ENCODE assay signal across 10 cellular contexts in the genomic region with DNA sequence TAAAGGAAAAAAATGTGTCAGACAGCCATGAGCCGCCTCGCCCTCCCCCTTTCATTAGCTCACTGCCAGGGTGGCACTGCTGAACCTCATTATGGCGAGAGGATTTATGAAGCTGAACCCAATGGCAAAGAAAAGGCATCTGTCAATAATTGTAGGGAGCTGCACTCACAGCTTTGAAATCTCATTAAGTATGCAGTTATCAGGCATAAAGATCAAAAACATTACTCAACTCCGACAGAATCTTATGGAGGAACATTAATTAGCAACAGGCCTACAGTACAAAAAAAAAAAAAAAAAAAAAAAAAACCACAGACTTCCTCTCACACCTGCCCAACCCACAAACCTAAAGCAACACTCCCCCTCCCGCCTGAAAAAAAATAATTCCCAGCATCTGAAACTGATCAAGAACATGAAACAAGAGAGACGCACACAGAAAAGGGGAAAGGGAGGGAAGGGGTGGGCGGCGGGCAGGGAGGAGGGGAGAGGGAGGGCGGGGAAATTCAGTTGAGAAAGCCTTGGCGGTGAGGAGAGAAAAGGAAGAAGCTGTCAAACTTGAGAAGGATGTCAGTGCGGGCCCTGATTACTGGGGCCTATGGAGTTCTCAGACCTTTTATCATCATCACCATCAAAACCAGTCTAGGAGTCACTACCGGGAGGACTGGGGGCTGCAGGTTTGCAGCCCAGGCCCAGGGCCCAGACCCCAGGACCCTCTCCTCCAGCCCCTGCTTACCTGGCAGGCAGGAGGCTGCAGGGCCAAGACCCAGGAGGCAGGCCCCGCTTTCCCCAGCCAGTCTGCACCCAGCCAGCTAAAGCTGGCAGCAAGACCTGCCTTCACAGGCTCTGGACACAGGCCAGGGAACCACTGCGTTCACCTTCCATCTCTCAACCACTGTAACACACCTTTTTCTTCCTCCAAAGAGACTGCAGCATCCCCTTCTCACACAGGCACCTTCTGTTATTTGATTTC. TPM values are rescaled to one million over a fixed set of nuclear protein-coding genes. Genes with fewer than 3 reads are reported as not detected.
DNase-seq lines count a peak whose midpoint lies in the region; ATAC-seq, FAIRE-seq and TF ChIP-seq lines count a peak whose summit lies in the region.
"Had no signal": no experiment of that assay in that cellular context is flagged by ENCODE, and none has a peak within 500 bp of the region (broad histone marks: within the 10 kb centered on the region; RNA-seq: fewer than 3 reads in every experiment).

No MANE protein-coding gene starts in this region.

- peaks cover 29% of the 10 kb centered on the region for H3K4me1 Mint-ChIP-seq in CD8-positive, alpha-beta T cell (ENCODE audit: low read depth)
- peaks cover 19% of the 10 kb centered on the region for H3K4me1 Mint-ChIP-seq in astrocyte (ENCODE audit: low read depth, unreplicated experiment)
- peaks cover 88% of the 10 kb centered on the region for H3K4me1 Mint-ChIP-seq in nephron
- peaks cover 0 to 6% of the 10 kb centered on the region in 2 donors for H3K4me1 Mint-ChIP-seq in stimulated activated naive B cell treated with anti-CD40 and anti-IgM and Interleukin-4, amounts not matched to agents 10 μg/mL and 1 μg/mL and 100 μg/mL, for 72 hours

- no peaks in the 10 kb centered on the region for H3K9me3 ChIP-seq in CD8-positive, alpha-beta T cell (ENCODE audit: low read length)
- H3K9me3 ChIP-seq in astrocyte (ENCODE audit: insufficient read depth, low read depth, low read length) (no peaks in the 10 kb centered on the region), WERI-Rb-1 (ENCODE audit: severe bottlenecking) (no peaks in the 10 kb centered on the region)
- H3K9me3 ChIP-seq: right lobe of liver had no signal

- FAIRE-seq in astrocyte (lab: Jason Lieb, UNC) = no peak

- H3K27ac ChIP-seq in CD8-positive, alpha-beta T cell (ENCODE audit: low read depth, low read length) = no peak overlapping the region
- H3K27ac ChIP-seq in astrocyte (ENCODE audit: low read depth, low read length) = no peak overlapping the region
- H3K27ac ChIP-seq in WERI-Rb-1 = no peak overlapping the region
- H3K27ac ChIP-seq: right lobe of liver had no signal

- H3K79me2 ChIP-seq in astrocyte (ENCODE audit: insufficient read depth, low read length) = peaks cover 83% of the 10 kb centered on the region

- H3K36me3 ChIP-seq in CD8-positive, alpha-beta T cell (ENCODE audit: insufficient read depth, low read length) = no peaks in the 10 kb centered on the region
- H3K36me3 ChIP-seq in astrocyte (ENCODE audit: insufficient read depth, low read length) (peaks cover 8% of the 10 kb centered on the region), WERI-Rb-1 (no peaks in the 10 kb centered on the region)
- H3K36me3 ChIP-seq: right lobe of liver had no signal

- peaks cover 24% of the 10 kb centered on the region for H3K4me1 ChIP-seq in CD8-positive, alpha-beta T cell (ENCODE audit: insufficient read depth, low read length)
- peaks cover 12% of the 10 kb centered on the region for H3K4me1 ChIP-seq in astrocyte (ENCODE audit: insufficient read depth, low read length)
- H3K4me1 ChIP-seq: right lobe of liver had no signal

- H3K4me2 ChIP-seq in astrocyte (ENCODE audit: low read length) = peak overlapping the region; percentile 39

- H3K27ac Mint-ChIP-seq in CD8-positive, alpha-beta T cell = no peak overlapping the region
- H3K27ac Mint-ChIP-seq in astrocyte (ENCODE audit: unreplicated experiment) = no peak overlapping the region
- peak overlapping the region; percentile 83 to 95 (median 95) for H3K27ac Mint-ChIP-seq in nephron
- no peak overlapping the region for H3K27ac Mint-ChIP-seq in stimulated activated naive B cell treated with anti-CD40 and anti-IgM and Interleukin-4, amounts not matched to agents 10 μg/mL and 1 μg/mL and 100 μg/mL, for 72 hours

- CTCF ChIA-PET in CD8-positive, alpha-beta T cell (lab: Charles Lee) = no interaction called here

- H3K4me3 ChIP-seq in CD8-positive, alpha-beta T cell (ENCODE audit: low read depth, low read length) = no peak overlapping the region
- H3K4me3 ChIP-seq in astrocyte (ENCODE audit: insufficient read depth, low read depth, low read length) = no peak overlapping the region
- no peak overlapping the region for H3K4me3 ChIP-seq in WERI-Rb-1 (ENCODE audit: low read depth, low read length)
- H3K4me3 ChIP-seq: coronary artery, right lobe of liver had no signal

- H3K27me3 Mint-ChIP-seq in CD8-positive, alpha-beta T cell (ENCODE audit: low read depth) = peaks cover 32% of the 10 kb centered on the region
- no peaks in the 10 kb centered on the region for H3K27me3 Mint-ChIP-seq in astrocyte (ENCODE audit: low read depth, unreplicated experiment)
- H3K27me3 Mint-ChIP-seq in nephron (ENCODE audit: low read depth) = no peaks in the 10 kb centered on the region
- peaks cover 55 to 69% of the 10 kb centered on the region in 2 donors for H3K27me3 Mint-ChIP-seq in stimulated activated naive B cell treated with anti-CD40 and anti-IgM and Interleukin-4, amounts not matched to agents 10 μg/mL and 1 μg/mL and 100 μg/mL, for 72 hours

- peak in 1 of 7 experiments; percentile 22 for DNase-seq in CD8-positive, alpha-beta T cell
- DNase-seq in MV-4-11 (lab: John Stamatoyannopoulos, UW) (peak; percentile 56), astrocyte (ENCODE audit: low read depth) (peak; percentile 89), GF-D8 (lab: John Stamatoyannopoulos, UW) (no peak), WERI-Rb-1 (no peak)
- no peak for DNase-seq in stimulated activated naive B cell treated with anti-CD40 and anti-IgM and Interleukin-4, amounts not matched to agents 10 μg/mL and 1 μg/mL and 100 μg/mL, for 72 hours
- DNase-seq: right lobe of liver had no signal

- H3K36me3 Mint-ChIP-seq in CD8-positive, alpha-beta T cell = no peaks in the 10 kb centered on the region
- H3K36me3 Mint-ChIP-seq in astrocyte (ENCODE audit: low read depth, unreplicated experiment) (peaks cover 1% of the 10 kb centered on the region), nephron (ENCODE audit: low read depth) (peaks cover 3% of the 10 kb centered on the region)
- H3K36me3 Mint-ChIP-seq in stimulated activated naive B cell treated with anti-CD40 and anti-IgM and Interleukin-4, amounts not matched to agents 10 μg/mL and 1 μg/mL and 100 μg/mL, for 72 hours = peaks cover 0 to 2% of the 10 kb centered on the region in 2 donors

- no peak overlapping the region for H2AFZ ChIP-seq in astrocyte (ENCODE audit: low read depth, low read length)

- H3K4me3 Mint-ChIP-seq in CD8-positive, alpha-beta T cell = peak overlapping the region; percentile 52
- H3K4me3 Mint-ChIP-seq in astrocyte (ENCODE audit: unreplicated experiment) (no peak overlapping the region), nephron (peak overlapping the region; percentile 10 to 64 (median 59))
- H3K4me3 Mint-ChIP-seq in stimulated activated naive B cell treated with anti-CD40 and anti-IgM and Interleukin-4, amounts not matched to agents 10 μg/mL and 1 μg/mL and 100 μg/mL, for 72 hours = no peak overlapping the region

- no peaks in the 10 kb centered on the region for H3K9me3 Mint-ChIP-seq in CD8-positive, alpha-beta T cell
- H3K9me3 Mint-ChIP-seq in astrocyte (ENCODE audit: unreplicated experiment) = no peaks in the 10 kb centered on the region
- H3K9me3 Mint-ChIP-seq in nephron = no peaks in the 10 kb centered on the region
- H3K9me3 Mint-ChIP-seq in stimulated activated naive B cell treated with anti-CD40 and anti-IgM and Interleukin-4, amounts not matched to agents 10 μg/mL and 1 μg/mL and 100 μg/mL, for 72 hours = no peaks in the 10 kb centered on the region

- no peak overlapping the region for H3K9ac ChIP-seq in astrocyte (ENCODE audit: low read length)

- peaks cover 3% of the 10 kb centered on the region for H3K27me3 ChIP-seq in CD8-positive, alpha-beta T cell (ENCODE audit: insufficient read depth, low read length)
- no peaks in the 10 kb centered on the region for H3K27me3 ChIP-seq in astrocyte (ENCODE audit: insufficient read depth, low read length)
- no peaks in the 10 kb centered on the region for H3K27me3 ChIP-seq in WERI-Rb-1 (ENCODE audit: insufficient read depth, low read depth, severe bottlenecking)
- H3K27me3 ChIP-seq: right lobe of liver had no signal

- peak; percentile 63 for ATAC-seq in CD8-positive, alpha-beta T cell
- no peak for ATAC-seq in HG03159 (IDR thresholded peaks at IDR 0.05; ENCODE audit: unreplicated experiment)
- ATAC-seq in stimulated activated naive B cell treated with anti-CD40 and anti-IgM and Interleukin-4, amounts not matched to agents 10 μg/mL and 1 μg/mL and 100 μg/mL, for 72 hours (replicated peaks) = no peak

- intact Hi-C loops in CD8-positive, alpha-beta T cell (cut with DNase I, micrococcal nuclease) = loop anchor here (2.0 to 10.0 kb wide), 3 partner anchors 126 to 884 kb away; no protein-coding TSS in a partner anchor

- POLR2A ChIA-PET in CD8-positive, alpha-beta T cell (lab: Charles Lee) = interaction anchor here (0.7 kb wide), 1 partner anchor 287 kb away, joined by 3 read pairs; no protein-coding TSS in a partner anchor

- no peak for TF ChIP-seq CTCF in CD8-positive, alpha-beta T cell (IDR thresholded peaks at IDR 0.05)
- TF ChIP-seq CTCF in astrocyte (IDR thresholded peaks at IDR 0.05; ENCODE audit: insufficient read depth, low read depth, low read length) (no peak), nephron (IDR thresholded peaks at IDR 0.05; ENCODE audit: unreplicated experiment in 3 of 3) (no peak), WERI-Rb-1 (IDR thresholded peaks at IDR 0.05; ENCODE audit: low read depth, low read length) (no peak)

- peaks cover 79% of the 10 kb centered on the region for H4K20me1 ChIP-seq in astrocyte (ENCODE audit: insufficient read depth, low read length)

RNA-seq across cellular contexts. Expression of a gene that starts 8.9 kb away (rescaled TPM):
- total RNA-seq in CD8-positive, alpha-beta T cell = not detected
- total RNA-seq in astrocyte = 6.1 and 7.9 TPM in 2 replicates

Comparison
In these comparisons a context has a peak if more than half of its experiments do, and no peak if none do; other contexts are left out.
1. DNase-seq: peak in MV-4-11 (single experiment) and astrocyte (single experiment); none in GF-D8 (single experiment), WERI-Rb-1 (single experiment) and stimulated activated naive B cell treated with anti-CD40 and anti-IgM and Interleukin-4, amounts not matched to agents 10 μg/mL and 1 μg/mL and 100 μg/mL, for 72 hours (single experiment).
2. H3K27ac Mint-ChIP-seq: peak in nephron (3 of 3); none in CD8-positive, alpha-beta T cell (single experiment), astrocyte (single experiment) and stimulated activated naive B cell treated with anti-CD40 and anti-IgM and Interleukin-4, amounts not matched to agents 10 μg/mL and 1 μg/mL and 100 μg/mL, for 72 hours (single experiment).
3. H3K4me3 Mint-ChIP-seq: peak in CD8-positive, alpha-beta T cell (single experiment) and nephron (3 of 3); none in astrocyte (single experiment) and stimulated activated naive B cell treated with anti-CD40 and anti-IgM and Interleukin-4, amounts not matched to agents 10 μg/mL and 1 μg/mL and 100 μg/mL, for 72 hours (0 of 2).